In the genomic region with DNA sequence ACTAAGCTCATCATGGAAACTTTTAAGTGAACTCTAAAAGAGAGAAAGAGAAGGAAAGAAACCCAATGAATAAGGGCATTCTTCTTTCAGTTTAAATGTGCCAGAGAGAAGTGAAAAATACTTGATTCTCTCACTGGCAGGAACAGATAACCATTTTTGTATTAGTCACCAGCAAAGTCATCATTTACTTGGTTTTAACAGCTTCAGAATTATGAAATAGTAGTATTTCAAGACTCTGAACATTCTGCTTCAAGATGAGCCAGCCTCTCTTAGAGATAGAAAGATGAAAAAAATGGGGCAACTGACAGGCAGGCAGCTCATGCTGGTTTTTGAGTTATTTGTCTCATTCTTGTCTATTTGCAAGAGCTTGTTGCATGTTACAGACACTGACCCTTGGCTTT, we compare ENCODE assay signal across 9 cellular contexts.
DNase-seq lines count a peak whose midpoint lies in the region; ATAC-seq and TF ChIP-seq lines count a peak whose summit lies in the region.
"Had no signal": no experiment of that assay in that cellular context is flagged by ENCODE, and none has a peak within 500 bp of the region (broad histone marks: within the 10 kb centered on the region; RNA-seq: fewer than 3 reads in every experiment).

No MANE protein-coding gene starts in this region.

- peaks cover 16% of the 10 kb centered on the region for H3K4me1 ChIP-seq in OCI-LY3 (ENCODE audit: low read length)
- no peaks in the 10 kb centered on the region for H3K4me1 ChIP-seq in CD8-positive, alpha-beta T cell (ENCODE audit: insufficient read depth, low read length)
- H3K4me1 ChIP-seq: SJSA1 had no signal

- H3K4me2 ChIP-seq in OCI-LY3 (ENCODE audit: low read length) = peak overlapping the region; percentile 27; the same call in 1 of the 2 replicates

- intact Hi-C loops in CD8-positive, alpha-beta T cell (cut with DNase I, micrococcal nuclease) = no loop called here

- H3K4me3 ChIP-seq in OCI-LY3 (ENCODE audit: low read length) = no peak overlapping the region
- no peak overlapping the region for H3K4me3 ChIP-seq in CD8-positive, alpha-beta T cell (ENCODE audit: low read depth, low read length)
- H3K4me3 ChIP-seq: SJSA1 had no signal

- CTCF ChIA-PET in CD8-positive, alpha-beta T cell (lab: Charles Lee) = no interaction called here

- H3K36me3 Mint-ChIP-seq in CD8-positive, alpha-beta T cell = no peaks in the 10 kb centered on the region

- POLR2A ChIA-PET in CD8-positive, alpha-beta T cell (lab: Charles Lee) = no interaction called here

- H3K9me3 Mint-ChIP-seq in CD8-positive, alpha-beta T cell = no peaks in the 10 kb centered on the region

- no peaks in the 10 kb centered on the region for H3K4me1 Mint-ChIP-seq in CD8-positive, alpha-beta T cell (ENCODE audit: low read depth)

- no peak overlapping the region for H3K9ac ChIP-seq in OCI-LY3 (ENCODE audit: low read length)

- no peaks in the 10 kb centered on the region for H3K27me3 Mint-ChIP-seq in CD8-positive, alpha-beta T cell (ENCODE audit: low read depth)

- H3K9me3 ChIP-seq in OCI-LY3 (ENCODE audit: insufficient read depth, low read length) = no peaks in the 10 kb centered on the region
- no peaks in the 10 kb centered on the region for H3K9me3 ChIP-seq in CD8-positive, alpha-beta T cell (ENCODE audit: low read length)
- H3K9me3 ChIP-seq: SJSA1 had no signal

- no peak overlapping the region for H2AFZ ChIP-seq in OCI-LY3 (ENCODE audit: low read depth, low read length)

- no peak overlapping the region for H3K27ac ChIP-seq in OCI-LY3 (ENCODE audit: low read length)
- H3K27ac ChIP-seq in CD8-positive, alpha-beta T cell (ENCODE audit: low read depth, low read length) = no peak overlapping the region
- H3K27ac ChIP-seq: SJSA1 had no signal

- peaks cover 47% of the 10 kb centered on the region for H3K27me3 ChIP-seq in OCI-LY3 (ENCODE audit: low read depth, low read length)
- no peaks in the 10 kb centered on the region for H3K27me3 ChIP-seq in CD8-positive, alpha-beta T cell (ENCODE audit: insufficient read depth, low read length)
- H3K27me3 ChIP-seq: SJSA1 had no signal

- no peak for TF ChIP-seq CTCF in OCI-LY3 (IDR thresholded peaks at IDR 0.05; ENCODE audit: low read depth, low read length)
- TF ChIP-seq CTCF in CD8-positive, alpha-beta T cell (IDR thresholded peaks at IDR 0.05) = no peak

- no peak overlapping the region for H3K27ac Mint-ChIP-seq in CD8-positive, alpha-beta T cell

- H3K4me3 Mint-ChIP-seq in CD8-positive, alpha-beta T cell = no peak overlapping the region

- no peaks in the 10 kb centered on the region for H3K79me2 ChIP-seq in OCI-LY3 (ENCODE audit: low read length)

- DNase-seq in kidney glomerular epithelial cell (lab: John Stamatoyannopoulos, UW) (peak; percentile 8), DMS153 treated with DMSO at 0.1 percent for 48 hours (lab: John Stamatoyannopoulos, UW; ENCODE audit: unreplicated experiment) (no peak), NCI-H345 treated with DMSO at 0.1 percent for 48 hours (lab: John Stamatoyannopoulos, UW; ENCODE audit: unreplicated experiment) (no peak), NCI-H2171 treated with DMSO at 0.1 percent for 48 hours (lab: John Stamatoyannopoulos, UW) (no peak)
- no peak for DNase-seq in CD8-positive, alpha-beta T cell

- ATAC-seq in GM18519 (IDR thresholded peaks at IDR 0.05; ENCODE audit: low FRiP score, unreplicated experiment) = peak; percentile 70
- ATAC-seq in HG02678 (IDR thresholded peaks at IDR 0.05; ENCODE audit: unreplicated experiment) = peak; percentile 70
- no peak for ATAC-seq in CD8-positive, alpha-beta T cell

- no peaks in the 10 kb centered on the region for H4K20me1 ChIP-seq in OCI-LY3 (ENCODE audit: insufficient read depth, low read length)

- no peaks in the 10 kb centered on the region for H3K36me3 ChIP-seq in OCI-LY3 (replicated peaks; ENCODE audit: low read depth, low read length)
- no peaks in the 10 kb centered on the region for H3K36me3 ChIP-seq in CD8-positive, alpha-beta T cell (ENCODE audit: insufficient read depth, low read length)
- H3K36me3 ChIP-seq: SJSA1 had no signal
